1 cellular context compared by ENCODE assay signal in the genomic region with DNA sequence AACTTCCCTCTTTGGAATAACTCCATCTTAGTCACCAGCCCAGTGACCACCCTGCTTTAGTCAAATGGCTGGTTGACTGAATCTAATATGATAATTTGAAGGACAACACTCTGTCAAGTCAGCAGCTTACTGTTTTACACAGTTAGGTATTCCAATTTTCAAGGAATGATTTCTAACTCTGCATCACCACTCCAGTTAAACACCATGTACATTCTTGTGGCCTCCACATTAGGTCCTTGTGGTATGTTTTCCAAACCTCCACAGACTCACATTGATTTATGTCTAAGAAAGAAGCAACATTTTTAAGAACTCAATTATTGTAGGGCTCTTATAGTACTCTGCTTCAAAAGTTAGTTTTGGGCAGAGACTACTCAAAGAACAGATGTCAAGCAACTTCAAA.
TF ChIP-seq lines count a peak whose summit lies in the region.

No MANE protein-coding gene starts in this region.

TF ChIP-seq in HepG2, 621 proteins besides CTCF, POLR2A, EP300 and RAD21 (continued from another document):
- TF ChIP-seq ZZZ3 (CRISPR knock-in tag; IDR thresholded peaks at IDR 0.05; ENCODE audit: borderline replicate concordance) (no peak), KDM1A (CRISPR knock-in tag; IDR thresholded peaks at IDR 0.05) (no peak), ZNF24 (IDR thresholded peaks at IDR 0.05) (no peak), HOXA9 (CRISPR knock-in tag; IDR thresholded peaks at IDR 0.05; ENCODE audit: borderline replicate concordance) (no peak), NCOA1 (CRISPR knock-in tag; IDR thresholded peaks at IDR 0.05) (no peak), ZNF709 (CRISPR knock-in tag; IDR thresholded peaks at IDR 0.05) (no peak), PTBP1 (IDR thresholded peaks at IDR 0.05; ENCODE audit: low read depth, low read length, poor library complexity, severe bottlenecking) (no peak), NFIB (CRISPR knock-in tag; IDR thresholded peaks at IDR 0.05; ENCODE audit: borderline replicate concordance) (no peak), MXD1 (CRISPR knock-in tag; IDR thresholded peaks at IDR 0.05) (no peak), SALL2 (CRISPR knock-in tag; IDR thresholded peaks at IDR 0.05) (no peak)
- TF ChIP-seq, protein P1, sequence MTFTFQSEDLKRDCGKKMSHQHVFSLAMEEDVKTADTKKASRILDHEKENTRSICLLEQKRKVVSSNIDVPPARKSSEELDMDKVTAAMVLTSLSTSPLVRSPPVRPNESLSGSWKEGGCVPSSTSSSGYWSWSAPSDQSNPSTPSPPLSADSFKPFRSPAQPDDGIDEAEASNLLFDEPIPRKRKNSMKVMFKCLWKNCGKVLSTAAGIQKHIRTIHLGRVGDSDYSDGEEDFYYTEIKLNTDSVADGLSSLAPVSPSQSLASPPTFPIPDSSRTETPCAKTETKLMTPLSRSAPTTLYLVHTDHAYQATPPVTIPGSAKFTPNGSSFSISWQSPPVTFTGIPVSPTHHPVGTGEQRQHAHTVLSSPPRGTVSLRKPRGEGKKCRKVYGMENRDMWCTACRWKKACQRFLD (CRISPR knock-in tag; IDR thresholded peaks at IDR 0.05; ENCODE audit: borderline replicate concordance): no peak
- TF ChIP-seq, protein P2, sequence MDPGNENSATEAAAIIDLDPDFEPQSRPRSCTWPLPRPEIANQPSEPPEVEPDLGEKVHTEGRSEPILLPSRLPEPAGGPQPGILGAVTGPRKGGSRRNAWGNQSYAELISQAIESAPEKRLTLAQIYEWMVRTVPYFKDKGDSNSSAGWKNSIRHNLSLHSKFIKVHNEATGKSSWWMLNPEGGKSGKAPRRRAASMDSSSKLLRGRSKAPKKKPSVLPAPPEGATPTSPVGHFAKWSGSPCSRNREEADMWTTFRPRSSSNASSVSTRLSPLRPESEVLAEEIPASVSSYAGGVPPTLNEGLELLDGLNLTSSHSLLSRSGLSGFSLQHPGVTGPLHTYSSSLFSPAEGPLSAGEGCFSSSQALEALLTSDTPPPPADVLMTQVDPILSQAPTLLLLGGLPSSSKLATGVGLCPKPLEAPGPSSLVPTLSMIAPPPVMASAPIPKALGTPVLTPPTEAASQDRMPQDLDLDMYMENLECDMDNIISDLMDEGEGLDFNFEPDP (CRISPR knock-in tag; conservative IDR thresholded peaks at IDR 0.05): no peak
